ENCODE assay signal across 19 cellular contexts in genomic region chr15:24819680-24820079, GRCh38.
DNase-seq lines count a peak whose midpoint lies in the region; ATAC-seq and TF ChIP-seq lines count a peak whose summit lies in the region.
"Had no signal": no experiment of that assay in that cellular context is flagged by ENCODE, and none has a peak within 500 bp of the region (broad histone marks: within the 10 kb centered on the region; RNA-seq: fewer than 3 reads in every experiment).

No MANE protein-coding gene starts in this region.

- H3K27ac Mint-ChIP-seq in endothelial cell (ENCODE audit: unreplicated experiment), result no peak overlapping the region
- H3K27ac Mint-ChIP-seq in nephron progenitor cell, result no peak overlapping the region
- H3K27ac Mint-ChIP-seq: CD4-positive, CD25-positive, alpha-beta regulatory T cell; CD8-positive, alpha-beta T cell; HFFc6 had no signal

- H3K27me3 ChIP-seq in WERI-Rb-1 (ENCODE audit: insufficient read depth, low read depth, severe bottlenecking), result peaks cover 36% of the 10 kb centered on the region

- H3K36me3 ChIP-seq in WERI-Rb-1, result no peaks in the 10 kb centered on the region
- H3K36me3 ChIP-seq: HAP-1 had no signal

- DNase-seq in WERI-Rb-1 (no peak), endothelial cell (ENCODE audit: low spot score) (no peak), iPS-NIHi11 (ENCODE audit: low spot score) (peak; percentile 12), nephron progenitor cell (no peak), NCI-H128 (lab: John Stamatoyannopoulos, UW; ENCODE audit: unreplicated experiment) (no peak), DMS53 (lab: John Stamatoyannopoulos, UW) (no peak)
- DNase-seq: C1 segment of cervical spinal cord; Caco-2; CD4-positive, CD25-positive, alpha-beta regulatory T cell; CD8-positive, alpha-beta T cell; DMS153; DMS79; EL; GF-D8; GM23248; HFFc6 had no signal

- no peaks in the 10 kb centered on the region for H3K9me3 ChIP-seq in WERI-Rb-1 (ENCODE audit: severe bottlenecking)
- H3K9me3 ChIP-seq: Caco-2, HAP-1 had no signal

- H3K9me3 Mint-ChIP-seq in endothelial cell (ENCODE audit: unreplicated experiment) (no peaks in the 10 kb centered on the region), nephron progenitor cell (peaks cover 53% of the 10 kb centered on the region)

- H3K4me1 Mint-ChIP-seq in endothelial cell (ENCODE audit: unreplicated experiment) (peaks cover 4% of the 10 kb centered on the region), nephron progenitor cell (peaks cover 14% of the 10 kb centered on the region)
- H3K4me1 Mint-ChIP-seq: CD4-positive, CD25-positive, alpha-beta regulatory T cell had no signal

- peak; percentile 17; the same call in 1 of the 2 replicates for TF ChIP-seq CTCF in C4-2B (conservative IDR thresholded peaks at IDR 0.05)
- TF ChIP-seq CTCF in WERI-Rb-1 (IDR thresholded peaks at IDR 0.05; ENCODE audit: low read depth, low read length), result peak; percentile 15; the same call in 1 of the 2 replicates
- peak; percentile 14 for TF ChIP-seq CTCF in endothelial cell (IDR thresholded peaks at IDR 0.05; ENCODE audit: unreplicated experiment)
- TF ChIP-seq CTCF in nephron progenitor cell (IDR thresholded peaks at IDR 0.05), result no peak

- H3K4me3 ChIP-seq in WERI-Rb-1 (ENCODE audit: low read depth, low read length), result no peak overlapping the region
- H3K4me3 ChIP-seq: GM23248, HAP-1 had no signal

- H3K36me3 Mint-ChIP-seq in endothelial cell (ENCODE audit: low read depth, unreplicated experiment), result no peaks in the 10 kb centered on the region
- H3K36me3 Mint-ChIP-seq in nephron progenitor cell (ENCODE audit: low read depth), result no peaks in the 10 kb centered on the region
- H3K36me3 Mint-ChIP-seq: CD4-positive, CD25-positive, alpha-beta regulatory T cell; CD8-positive, alpha-beta T cell had no signal

- H3K27ac ChIP-seq in C4-2B, result no peak overlapping the region
- no peak overlapping the region for H3K27ac ChIP-seq in WERI-Rb-1
- H3K27ac ChIP-seq: GM23248 had no signal

- H3K27me3 Mint-ChIP-seq in endothelial cell (ENCODE audit: unreplicated experiment), result peaks cover 2% of the 10 kb centered on the region
- peaks cover 7% of the 10 kb centered on the region for H3K27me3 Mint-ChIP-seq in nephron progenitor cell (ENCODE audit: low read depth, poor library complexity)
- H3K27me3 Mint-ChIP-seq: CD4-positive, CD25-positive, alpha-beta regulatory T cell had no signal

- ATAC-seq in HG03457 (IDR thresholded peaks at IDR 0.05; ENCODE audit: unreplicated experiment), result no peak
- ATAC-seq: CD8-positive, alpha-beta T cell had no signal

- no peak overlapping the region for H3K4me3 Mint-ChIP-seq in endothelial cell (ENCODE audit: unreplicated experiment)
- H3K4me3 Mint-ChIP-seq in nephron progenitor cell, result no peak overlapping the region
- H3K4me3 Mint-ChIP-seq: CD4-positive, CD25-positive, alpha-beta regulatory T cell; CD8-positive, alpha-beta T cell; HFFc6 had no signal
